Comparison of ENCODE assay signal across 1 cellular context in genomic region chr16:73015612-73016487, GRCh38.
TF ChIP-seq lines count a peak whose summit lies in the region.

No MANE protein-coding gene starts in this region.

TF ChIP-seq in HepG2, 621 proteins besides CTCF, POLR2A, EP300 and RAD21 (continued from another document and continues in another):
- TF ChIP-seq PATZ1 (CRISPR knock-in tag; IDR thresholded peaks at IDR 0.05) = peak; percentile 57; the same call in 1 of the 2 replicates
- TF ChIP-seq, protein P1, sequence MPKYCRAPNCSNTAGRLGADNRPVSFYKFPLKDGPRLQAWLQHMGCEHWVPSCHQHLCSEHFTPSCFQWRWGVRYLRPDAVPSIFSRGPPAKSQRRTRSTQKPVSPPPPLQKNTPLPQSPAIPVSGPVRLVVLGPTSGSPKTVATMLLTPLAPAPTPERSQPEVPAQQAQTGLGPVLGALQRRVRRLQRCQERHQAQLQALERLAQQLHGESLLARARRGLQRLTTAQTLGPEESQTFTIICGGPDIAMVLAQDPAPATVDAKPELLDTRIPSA (CRISPR knock-in tag; IDR thresholded peaks at IDR 0.05; ENCODE audit: borderline replicate concordance) = no peak
- 0 out of 2 replicates have a peak, but pooled peaks have one; percentile 6 for TF ChIP-seq IRF2 (CRISPR knock-in tag; IDR thresholded peaks at IDR 0.05)
- TF ChIP-seq, protein P2, sequence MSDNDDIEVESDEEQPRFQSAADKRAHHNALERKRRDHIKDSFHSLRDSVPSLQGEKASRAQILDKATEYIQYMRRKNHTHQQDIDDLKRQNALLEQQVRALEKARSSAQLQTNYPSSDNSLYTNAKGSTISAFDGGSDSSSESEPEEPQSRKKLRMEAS (IDR thresholded peaks at IDR 0.05) = peak; percentile 45; the same call in 1 of the 2 replicates
- no peak for TF ChIP-seq POLR2AphosphoS2 (IDR thresholded peaks at IDR 0.05; ENCODE audit: low read depth, low read length)
- peak; percentile 76 for TF ChIP-seq ZNF652 (CRISPR knock-in tag; IDR thresholded peaks at IDR 0.05; ENCODE audit: borderline replicate concordance, low read depth)
- TF ChIP-seq ZNF343 (CRISPR knock-in tag; IDR thresholded peaks at IDR 0.05) = peak; percentile 80; the same call in 1 of the 2 replicates
- TF ChIP-seq ZNF446 (CRISPR knock-in tag; IDR thresholded peaks at IDR 0.05) = no peak
- peak; percentile 46; the same call in 1 of the 2 replicates for TF ChIP-seq ZNF747 (CRISPR knock-in tag; IDR thresholded peaks at IDR 0.05; ENCODE audit: borderline replicate concordance)
- TF ChIP-seq PHF21A (CRISPR knock-in tag; IDR thresholded peaks at IDR 0.05) = peak; percentile 40; the same call in 1 of the 2 replicates
- 0 out of 2 replicates have a peak, but pooled peaks have one; percentile 18 for TF ChIP-seq MEIS2 (CRISPR knock-in tag; IDR thresholded peaks at IDR 0.05)
- peak; percentile 74 for TF ChIP-seq PAXIP1 (CRISPR knock-in tag; conservative IDR thresholded peaks at IDR 0.05)
- TF ChIP-seq, protein P3, sequence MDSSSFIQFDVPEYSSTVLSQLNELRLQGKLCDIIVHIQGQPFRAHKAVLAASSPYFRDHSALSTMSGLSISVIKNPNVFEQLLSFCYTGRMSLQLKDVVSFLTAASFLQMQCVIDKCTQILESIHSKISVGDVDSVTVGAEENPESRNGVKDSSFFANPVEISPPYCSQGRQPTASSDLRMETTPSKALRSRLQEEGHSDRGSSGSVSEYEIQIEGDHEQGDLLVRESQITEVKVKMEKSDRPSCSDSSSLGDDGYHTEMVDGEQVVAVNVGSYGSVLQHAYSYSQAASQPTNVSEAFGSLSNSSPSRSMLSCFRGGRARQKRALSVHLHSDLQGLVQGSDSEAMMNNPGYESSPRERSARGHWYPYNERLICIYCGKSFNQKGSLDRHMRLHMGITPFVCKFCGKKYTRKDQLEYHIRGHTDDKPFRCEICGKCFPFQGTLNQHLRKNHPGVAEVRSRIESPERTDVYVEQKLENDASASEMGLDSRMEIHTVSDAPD (CRISPR knock-in tag; IDR thresholded peaks at IDR 0.05) = no peak
- peak; percentile 45; the same call in 1 of the 2 replicates for TF ChIP-seq SKIL (CRISPR knock-in tag; IDR thresholded peaks at IDR 0.05; ENCODE audit: borderline replicate concordance)
- 0 out of 2 replicates have a peak, but pooled peaks have one; percentile 33 for TF ChIP-seq HDAC1 (CRISPR knock-in tag; IDR thresholded peaks at IDR 0.05)
- TF ChIP-seq SKI (IDR thresholded peaks at IDR 0.05; ENCODE audit: partially characterized antibody) = peak; percentile 19
- peak; percentile 69 for TF ChIP-seq FOXP4 (CRISPR knock-in tag; IDR thresholded peaks at IDR 0.05)
- no peak for TF ChIP-seq HMG20B (CRISPR knock-in tag; conservative IDR thresholded peaks at IDR 0.05)
- peak; percentile 61; the same call in 1 of the 2 replicates for TF ChIP-seq SSRP1 (CRISPR knock-in tag; IDR thresholded peaks at IDR 0.05)
- no peak for TF ChIP-seq ZNF280D (CRISPR knock-in tag; IDR thresholded peaks at IDR 0.05)
- TF ChIP-seq ZFP1 (CRISPR knock-in tag; IDR thresholded peaks at IDR 0.05) = no peak
- TF ChIP-seq GABPB1 (CRISPR knock-in tag; IDR thresholded peaks at IDR 0.05) = peak; percentile 62; the same call in 1 of the 2 replicates
- TF ChIP-seq U2AF2 (IDR thresholded peaks at IDR 0.05; ENCODE audit: low read depth, low read length) = no peak
- 0 out of 2 replicates have a peak, but pooled peaks have one; percentile 18 for TF ChIP-seq ZNF292 (CRISPR knock-in tag; IDR thresholded peaks at IDR 0.05; ENCODE audit: borderline replicate concordance, low read depth)
- no peak for TF ChIP-seq NR1H2 (CRISPR knock-in tag; IDR thresholded peaks at IDR 0.05; ENCODE audit: borderline replicate concordance, low read depth)
- TF ChIP-seq, protein P4, sequence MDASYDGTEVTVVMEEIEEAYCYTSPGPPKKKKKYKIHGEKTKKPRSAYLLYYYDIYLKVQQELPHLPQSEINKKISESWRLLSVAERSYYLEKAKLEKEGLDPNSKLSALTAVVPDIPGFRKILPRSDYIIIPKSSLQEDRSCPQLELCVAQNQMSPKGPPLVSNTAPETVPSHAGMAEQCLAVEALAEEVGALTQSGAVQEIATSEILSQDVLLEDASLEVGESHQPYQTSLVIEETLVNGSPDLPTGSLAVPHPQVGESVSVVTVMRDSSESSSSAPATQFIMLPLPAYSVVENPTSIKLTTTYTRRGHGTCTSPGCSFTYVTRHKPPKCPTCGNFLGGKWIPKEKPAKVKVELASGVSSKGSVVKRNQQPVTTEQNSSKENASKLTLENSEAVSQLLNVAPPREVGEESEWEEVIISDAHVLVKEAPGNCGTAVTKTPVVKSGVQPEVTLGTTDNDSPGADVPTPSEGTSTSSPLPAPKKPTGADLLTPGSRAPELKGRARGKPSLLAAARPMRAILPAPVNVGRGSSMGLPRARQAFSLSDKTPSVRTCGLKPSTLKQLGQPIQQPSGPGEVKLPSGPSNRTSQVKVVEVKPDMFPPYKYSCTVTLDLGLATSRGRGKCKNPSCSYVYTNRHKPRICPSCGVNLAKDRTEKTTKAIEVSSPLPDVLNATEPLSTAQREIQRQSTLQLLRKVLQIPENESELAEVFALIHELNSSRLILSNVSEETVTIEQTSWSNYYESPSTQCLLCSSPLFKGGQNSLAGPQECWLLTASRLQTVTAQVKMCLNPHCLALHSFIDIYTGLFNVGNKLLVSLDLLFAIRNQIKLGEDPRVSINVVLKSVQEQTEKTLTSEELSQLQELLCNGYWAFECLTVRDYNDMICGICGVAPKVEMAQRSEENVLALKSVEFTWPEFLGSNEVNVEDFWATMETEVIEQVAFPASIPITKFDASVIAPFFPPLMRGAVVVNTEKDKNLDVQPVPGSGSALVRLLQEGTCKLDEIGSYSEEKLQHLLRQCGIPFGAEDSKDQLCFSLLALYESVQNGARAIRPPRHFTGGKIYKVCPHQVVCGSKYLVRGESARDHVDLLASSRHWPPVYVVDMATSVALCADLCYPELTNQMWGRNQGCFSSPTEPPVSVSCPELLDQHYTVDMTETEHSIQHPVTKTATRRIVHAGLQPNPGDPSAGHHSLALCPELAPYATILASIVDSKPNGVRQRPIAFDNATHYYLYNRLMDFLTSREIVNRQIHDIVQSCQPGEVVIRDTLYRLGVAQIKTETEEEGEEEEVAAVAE (CRISPR knock-in tag; IDR thresholded peaks at IDR 0.05; ENCODE audit: borderline replicate concordance) = 0 out of 2 replicates have a peak, but pooled peaks have one; percentile 13
- 0 out of 2 replicates have a peak, but pooled peaks have one; percentile 31 for TF ChIP-seq ZBTB3 (CRISPR knock-in tag; IDR thresholded peaks at IDR 0.05; ENCODE audit: borderline replicate concordance, low read depth)
- no peak for TF ChIP-seq RELA (CRISPR knock-in tag; IDR thresholded peaks at IDR 0.05)
- TF ChIP-seq ATF4 (CRISPR knock-in tag; IDR thresholded peaks at IDR 0.05) = peak in 1 of 2 experiments; percentile 50; a peak in 1 of 4 replicates
- no peak for TF ChIP-seq ZNF672 (CRISPR knock-in tag; IDR thresholded peaks at IDR 0.05)
- TF ChIP-seq ZNF644 (CRISPR knock-in tag; IDR thresholded peaks at IDR 0.05; ENCODE audit: low read depth) = peak; percentile 98
- peak; percentile 77; the same call in 1 of the 2 replicates for TF ChIP-seq ZNF556 (CRISPR knock-in tag; IDR thresholded peaks at IDR 0.05; ENCODE audit: borderline replicate concordance)
- peak; percentile 30; the same call in 1 of the 2 replicates for TF ChIP-seq BHLHE40 (IDR thresholded peaks at IDR 0.05; ENCODE audit: low read length)
- TF ChIP-seq ZNF660 (CRISPR knock-in tag; IDR thresholded peaks at IDR 0.05; ENCODE audit: borderline replicate concordance, low read depth) = no peak
